ENCODE assay signal across 9 cellular contexts in the genomic region with DNA sequence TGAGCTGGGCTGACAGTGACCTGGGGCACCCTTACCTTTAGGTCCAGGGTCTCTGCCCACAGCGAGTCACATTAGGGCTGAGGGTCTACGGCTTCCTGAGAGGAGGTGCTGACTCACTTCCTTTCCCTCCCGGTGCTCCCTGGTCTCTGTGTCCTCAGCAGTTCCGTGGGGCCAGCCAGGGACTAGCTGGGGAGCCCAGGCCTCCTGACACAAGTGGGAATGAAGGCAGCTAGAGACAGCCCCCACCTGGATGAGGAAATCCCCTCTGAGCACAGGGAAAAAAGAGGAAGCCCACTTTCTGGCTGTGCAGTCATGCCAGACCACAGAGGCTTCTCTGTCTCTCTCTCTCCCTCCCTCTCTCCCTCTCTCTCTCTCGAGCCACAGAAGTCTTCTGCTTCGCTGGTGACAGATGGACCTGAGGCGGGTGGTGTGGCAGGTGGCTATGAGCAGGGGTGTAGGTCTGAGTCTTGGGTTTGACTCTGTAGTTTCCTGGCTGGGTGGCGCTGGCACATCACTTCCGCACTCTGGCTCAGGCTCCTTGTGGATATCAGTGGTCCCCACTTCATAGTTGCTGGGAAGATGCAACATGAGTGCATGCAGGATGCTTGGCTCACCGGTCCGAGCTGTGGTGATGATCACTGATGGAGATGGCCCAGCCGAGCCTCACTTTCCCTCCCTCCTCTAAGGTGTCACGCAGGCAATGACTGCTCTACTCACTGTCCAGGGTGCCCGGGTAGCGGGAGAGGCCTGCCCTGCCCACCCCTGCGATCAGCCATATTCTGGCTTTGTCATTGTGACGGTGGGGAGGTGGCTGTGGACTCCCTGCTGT.
DNase-seq lines count a peak whose midpoint lies in the region; ATAC-seq and TF ChIP-seq lines count a peak whose summit lies in the region.
"Had no signal": no experiment of that assay in that cellular context is flagged by ENCODE, and none has a peak within 500 bp of the region (broad histone marks: within the 10 kb centered on the region; RNA-seq: fewer than 3 reads in every experiment).

No MANE protein-coding gene starts in this region.

- peak overlapping the region; percentile 81 for H3K27ac ChIP-seq in neutrophil
- H3K27ac ChIP-seq: heart left ventricle had no signal

- peaks cover 25% of the 10 kb centered on the region for H3K36me3 ChIP-seq in adipocyte (ENCODE audit: control insufficient read depth, insufficient read depth, low read length, severe bottlenecking)
- peaks cover 28% of the 10 kb centered on the region for H3K36me3 ChIP-seq in neutrophil

- no peaks in the 10 kb centered on the region for H3K27me3 ChIP-seq in adipocyte (replicated peaks; ENCODE audit: control insufficient read depth, insufficient read depth, low read length)
- H3K27me3 ChIP-seq in neutrophil: no peaks in the 10 kb centered on the region
- H3K27me3 ChIP-seq: heart left ventricle had no signal

- DNase-seq in HK-2 (ENCODE audit: unreplicated experiment): peak; percentile 74
- peak; percentile 40 for DNase-seq in adipocyte (ENCODE audit: low read depth)
- DNase-seq in NCI-H1105 treated with DMSO at 0.1 percent for 48 hours (lab: John Stamatoyannopoulos, UW): no peak
- no peak for DNase-seq in iPS-NIHi11 (ENCODE audit: low spot score)
- DNase-seq in NCI-H2196 (lab: John Stamatoyannopoulos, UW; ENCODE audit: unreplicated experiment): no peak
- DNase-seq in NCI-H2107 (lab: John Stamatoyannopoulos, UW): no peak

- ATAC-seq in GM18502 (IDR thresholded peaks at IDR 0.05; ENCODE audit: poor library complexity, unreplicated experiment): peak; percentile 35
- ATAC-seq: heart left ventricle had no signal

- H3K4me1 ChIP-seq in adipocyte (ENCODE audit: control insufficient read depth, insufficient read depth, low read length): peaks cover 16% of the 10 kb centered on the region
- H3K4me1 ChIP-seq in neutrophil (ENCODE audit: control insufficient read depth in 1 of 2, insufficient read depth in 1 of 2, low read depth in 1 of 2, low read length in 1 of 2): peaks cover 52 to 59% of the 10 kb centered on the region in 2 experiments

- H3K9me3 ChIP-seq in adipocyte (ENCODE audit: control insufficient read depth, low read length): no peaks in the 10 kb centered on the region
- H3K9me3 ChIP-seq in neutrophil: no peaks in the 10 kb centered on the region
- H3K9me3 ChIP-seq: heart left ventricle had no signal

- TF ChIP-seq CTCF in neutrophil (IDR thresholded peaks at IDR 0.05): no peak

- no peak overlapping the region for H3K4me3 ChIP-seq in adipocyte (ENCODE audit: low read length)
- peak overlapping the region in 1 of 2 experiments; percentile 28 for H3K4me3 ChIP-seq in neutrophil (ENCODE audit: low read depth in 1 of 2, low read length in 1 of 2)
- H3K4me3 ChIP-seq: heart left ventricle had no signal

- H3K9ac ChIP-seq in adipocyte (ENCODE audit: low read length): no peak overlapping the region

Comparison
In these comparisons a context has a peak if more than half of its experiments do, and no peak if none do; other contexts are left out.
1. DNase-seq: peak in HK-2 (single experiment) and adipocyte (single experiment); none in NCI-H1105 treated with DMSO at 0.1 percent for 48 hours (single experiment), iPS-NIHi11 (single experiment), NCI-H2196 (single experiment) and NCI-H2107 (single experiment).